Comparison of ENCODE assay signal across 15 cellular contexts in genomic region chr12:62605972-62606371, GRCh38.
A peak's percentile ranks its signal among the peaks of the same experiment; 100 is the strongest.
DNase-seq lines count a peak whose midpoint lies in the region; ATAC-seq, FAIRE-seq and TF ChIP-seq lines count a peak whose summit lies in the region.
"Had no signal": no experiment of that assay in that cellular context is flagged by ENCODE, and none has a peak within 500 bp of the region (broad histone marks: within the 10 kb centered on the region; RNA-seq: fewer than 3 reads in every experiment).

No MANE protein-coding gene starts in this region.

- no peak for TF ChIP-seq POLR2A in GM12891 (IDR thresholded peaks at IDR 0.05; ENCODE audit: low read depth, low read length)
- TF ChIP-seq POLR2A in suprapubic skin (IDR thresholded peaks at IDR 0.05) = no peak

- ATAC-seq in activated T-helper 17 cell treated with anti-CD3 and anti-CD28 coated beads, Interleukin-2, amount 50 U/mL, for 72 hours (replicated peaks) = no peak
- no peak for ATAC-seq in memory B cell (ENCODE audit: low read depth)
- no peak for ATAC-seq in GM19351 (IDR thresholded peaks at IDR 0.05; ENCODE audit: unreplicated experiment)
- ATAC-seq in GM21390 (IDR thresholded peaks at IDR 0.05; ENCODE audit: unreplicated experiment) = no peak
- ATAC-seq: left cardiac atrium had no signal

- H3K27me3 Mint-ChIP-seq in activated T-helper 17 cell treated with anti-CD3 and anti-CD28 coated beads, Interleukin-2, amount 50 U/mL, for 72 hours = no peaks in the 10 kb centered on the region
- H3K27me3 Mint-ChIP-seq in memory B cell = no peaks in the 10 kb centered on the region

- H3K4me1 ChIP-seq in ACC112 (ENCODE audit: control insufficient read depth, insufficient read depth, low read length, unreplicated experiment) (peaks cover 38% of the 10 kb centered on the region), suprapubic skin (peaks cover 36% of the 10 kb centered on the region)
- H3K4me1 ChIP-seq: colonic mucosa had no signal

- H3K4me3 ChIP-seq in ACC112 (ENCODE audit: low read depth, low read length) (peak overlapping the region; percentile 87), suprapubic skin (no peak overlapping the region)
- H3K4me3 ChIP-seq: colonic mucosa had no signal

- no peaks in the 10 kb centered on the region for H3K27me3 ChIP-seq in ACC112 (ENCODE audit: insufficient read depth, low read length)
- H3K27me3 ChIP-seq in suprapubic skin = no peaks in the 10 kb centered on the region
- H3K27me3 ChIP-seq: colonic mucosa had no signal

- 93% methylated on average over 2 of the region's 2 CpGs for WGBS in suprapubic skin

- no peaks in the 10 kb centered on the region for H3K9me3 ChIP-seq in suprapubic skin
- H3K9me3 ChIP-seq: colonic mucosa had no signal

- FAIRE-seq in GM12891 (lab: Jason Lieb, UNC) = no peak
- FAIRE-seq: frontal cortex had no signal

- DNase-seq in GM12891 (ENCODE audit: insufficient read length, low spot score) = no peak
- no peak for DNase-seq in memory B cell (ENCODE audit: low spot score in 2 of 2)
- DNase-seq in suprapubic skin (ENCODE audit: low spot score in 2 of 2) = no peak
- DNase-seq in GM20000 (ENCODE audit: low spot score) = no peak
- DNase-seq: activated CD4-positive, alpha-beta T cell treated with anti-CD3 and anti-CD28 coated beads for 48 hours; activated naive CD4-positive, alpha-beta T cell; colonic mucosa; left cardiac atrium; NK-92 treated with Interleukin-12 subunit alpha and Interleukin-12 subunit beta, amount 100 ng/mL, for 24 hours had no signal

- peak overlapping the region; percentile 97 for H3K27ac ChIP-seq in ACC112 (ENCODE audit: low read depth, low read length)
- no peak overlapping the region for H3K27ac ChIP-seq in suprapubic skin
- H3K27ac ChIP-seq: colonic mucosa had no signal

- no peak overlapping the region for H2AFZ ChIP-seq in ACC112 (ENCODE audit: low read length, unreplicated experiment)

- peak overlapping the region; percentile 96 for H3K4me3 Mint-ChIP-seq in activated T-helper 17 cell treated with anti-CD3 and anti-CD28 coated beads, Interleukin-2, amount 50 U/mL, for 72 hours
- no peak overlapping the region for H3K4me3 Mint-ChIP-seq in memory B cell
- H3K4me3 Mint-ChIP-seq: CD14-positive monocyte had no signal

- TF ChIP-seq CTCF in suprapubic skin (IDR thresholded peaks at IDR 0.05) (no peak), GM20000 (IDR thresholded peaks at IDR 0.05; ENCODE audit: extremely low read depth, missing control alignments) (no peak)

- peaks cover 78% of the 10 kb centered on the region for H3K79me2 ChIP-seq in ACC112 (ENCODE audit: control insufficient read depth, insufficient read depth, low read length, unreplicated experiment)

- H3K27ac Mint-ChIP-seq in activated T-helper 17 cell treated with anti-CD3 and anti-CD28 coated beads, Interleukin-2, amount 50 U/mL, for 72 hours = no peak overlapping the region
- H3K27ac Mint-ChIP-seq in memory B cell = peak overlapping the region; percentile 50

- H3K4me1 Mint-ChIP-seq in activated T-helper 17 cell treated with anti-CD3 and anti-CD28 coated beads, Interleukin-2, amount 50 U/mL, for 72 hours = peaks cover 19% of the 10 kb centered on the region
- H3K4me1 Mint-ChIP-seq in memory B cell = peaks cover 15% of the 10 kb centered on the region

- TF ChIP-seq EP300 in suprapubic skin (IDR thresholded peaks at IDR 0.05) = no peak

- peaks cover 13% of the 10 kb centered on the region; the same call in 1 of the 2 replicates for H3K36me3 ChIP-seq in ACC112 (ENCODE audit: insufficient read depth, low read length)
- H3K36me3 ChIP-seq in suprapubic skin = no peaks in the 10 kb centered on the region
- H3K36me3 ChIP-seq: colonic mucosa had no signal

- H3K9me3 Mint-ChIP-seq in activated T-helper 17 cell treated with anti-CD3 and anti-CD28 coated beads, Interleukin-2, amount 50 U/mL, for 72 hours = no peaks in the 10 kb centered on the region
- H3K9me3 Mint-ChIP-seq in memory B cell = no peaks in the 10 kb centered on the region
- H3K9me3 Mint-ChIP-seq: CD14-positive monocyte had no signal

- H3K36me3 Mint-ChIP-seq in activated T-helper 17 cell treated with anti-CD3 and anti-CD28 coated beads, Interleukin-2, amount 50 U/mL, for 72 hours (ENCODE audit: low read depth) = peaks cover 21% of the 10 kb centered on the region
- H3K36me3 Mint-ChIP-seq in memory B cell = peaks cover 2% of the 10 kb centered on the region

TF ChIP-seq in GM12891, 5 proteins besides CTCF, POLR2A, EP300 and RAD21:
- TF ChIP-seq POLR2AphosphoS5 (IDR thresholded peaks at IDR 0.05; ENCODE audit: low read depth, low read length) (peak; percentile 0; the same call in 1 of the 2 replicates), TAF1 (IDR thresholded peaks at IDR 0.05; ENCODE audit: low read depth, low read length) (no peak), SPI1 (IDR thresholded peaks at IDR 0.05; ENCODE audit: low read depth, low read length) (no peak)
